Comparison of ENCODE assay signal across 10 cellular contexts in the genomic region with DNA sequence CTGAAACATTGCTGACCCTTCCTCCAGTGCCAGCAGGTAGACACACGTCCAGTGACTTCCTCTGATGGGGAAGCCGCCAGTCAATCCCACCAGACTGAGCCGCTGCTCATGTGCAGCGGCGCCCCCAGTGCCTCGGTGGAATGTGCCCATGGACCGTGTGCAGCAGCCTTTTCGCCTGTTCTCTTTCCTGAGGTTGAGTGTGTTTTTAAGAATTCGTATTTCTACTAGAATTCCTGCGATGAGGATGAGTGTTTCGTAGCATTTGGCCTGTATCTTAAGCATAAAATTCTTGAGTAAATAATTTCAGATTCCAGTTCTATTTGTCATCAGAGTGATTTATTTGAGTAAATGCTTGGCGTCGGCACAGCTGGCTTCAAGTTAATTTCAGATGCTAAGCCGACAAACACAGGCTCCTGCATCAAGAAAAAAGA. TPM values are rescaled to one million over a fixed set of nuclear protein-coding genes. Genes with fewer than 3 reads are reported as not detected.
DNase-seq lines count a peak whose midpoint lies in the region; ATAC-seq and TF ChIP-seq lines count a peak whose summit lies in the region.
"Had no signal": no experiment of that assay in that cellular context is flagged by ENCODE, and none has a peak within 500 bp of the region (broad histone marks: within the 10 kb centered on the region; RNA-seq: fewer than 3 reads in every experiment).

No MANE protein-coding gene starts in this region.

- CTCF ChIA-PET in AG04449 (lab: Yijun Ruan, JAX), result interaction anchor here (0.6 to 1.5 kb wide), 3 partner anchors 12 to 77 kb away, joined by 3 to 5 read pairs (median 3); no protein-coding TSS in a partner anchor

- TF ChIP-seq CTCF in AG04449 (IDR thresholded peaks at IDR 0.05; ENCODE audit: insufficient read depth, low read length, missing control alignments) (no peak), choroid plexus epithelial cell (conservative IDR thresholded peaks at IDR 0.05; ENCODE audit: low read depth, low read length) (no peak)

- ATAC-seq in HG03469 (IDR thresholded peaks at IDR 0.05; ENCODE audit: unreplicated experiment), result no peak
- no peak for ATAC-seq in HG03442 (IDR thresholded peaks at IDR 0.05; ENCODE audit: unreplicated experiment)

- DNase-seq in AG04449 (ENCODE audit: low read depth, low spot score) (peak; percentile 47), M059J (ENCODE audit: low read depth) (peak; percentile 88), choroid plexus epithelial cell (ENCODE audit: low read depth) (peak; percentile 87), myocyte (ENCODE audit: low read depth) (peak; percentile 64), DMS79 treated with DMSO at 0.1 percent for 48 hours (lab: John Stamatoyannopoulos, UW) (no peak), occipital lobe (lab: John Stamatoyannopoulos, UW) (no peak)
- DNase-seq: NCI-H774 had no signal

- POLR2A ChIA-PET in AG04449 (lab: Yijun Ruan, JAX), result interaction anchor here (1.4 kb wide), 1 partner anchor 16 kb away, joined by 3 read pairs; no protein-coding TSS in a partner anchor

- H3K4me3 ChIP-seq in AG04449 (ENCODE audit: low read depth, low read length), result 0 out of 2 replicates have a peak overlapping the region, but pooled peaks have one; percentile 15
- H3K4me3 ChIP-seq in choroid plexus epithelial cell (ENCODE audit: low read depth, low read length), result no peak overlapping the region
- H3K4me3 ChIP-seq: ovary had no signal

RNA-seq across cellular contexts. Expression of a gene that starts 35.4 kb away (rescaled TPM):
- total RNA-seq in M059J (2014; rRNA removed; shearing (Covaris generic)), result 618 and 734 TPM in 2 replicates
- 149 and 197 TPM in 2 replicates for total RNA-seq in myocyte
- 101 TPM for polyA plus RNA-seq in myocyte (2012)
- 35.1 TPM for total RNA-seq in occipital lobe

RNA-seq across cellular contexts. Expression of a gene that starts 45.5 kb away (rescaled TPM):
- total RNA-seq in M059J (2014; rRNA removed; shearing (Covaris generic)), result 28.3 and 36.1 TPM in 2 replicates
- total RNA-seq in myocyte (14.4 and 29.6 TPM in 2 replicates), occipital lobe (64.1 TPM)
- polyA plus RNA-seq in myocyte (2012), result 25.7 TPM

Comparison
In these comparisons a context has a peak if more than half of its experiments do, and no peak if none do; other contexts are left out.
1. DNase-seq: peak in AG04449 (single experiment), M059J (single experiment), choroid plexus epithelial cell (single experiment) and myocyte (single experiment); none in DMS79 treated with DMSO at 0.1 percent for 48 hours (single experiment) and occipital lobe (single experiment).